Comparison of ENCODE assay signal across 1 cellular context in genomic region chr3:20853890-20854289, GRCh38.
TF ChIP-seq lines count a peak whose summit lies in the region.

No MANE protein-coding gene starts in this region.

TF ChIP-seq in HepG2, 621 proteins besides CTCF, POLR2A, EP300 and RAD21 (continued from another document and continues in another):
- TF ChIP-seq HMGXB3 (CRISPR knock-in tag; IDR thresholded peaks at IDR 0.05; ENCODE audit: borderline replicate concordance) (no peak), ZBTB10 (CRISPR knock-in tag; IDR thresholded peaks at IDR 0.05; ENCODE audit: borderline replicate concordance) (no peak), HDAC6 (IDR thresholded peaks at IDR 0.05; ENCODE audit: low read depth, low read length) (no peak), ZNF557 (CRISPR knock-in tag; IDR thresholded peaks at IDR 0.05) (no peak), ZNF501 (CRISPR knock-in tag; IDR thresholded peaks at IDR 0.05) (no peak), ZNF773 (CRISPR knock-in tag; IDR thresholded peaks at IDR 0.05; ENCODE audit: borderline replicate concordance) (no peak), MEIS1 (CRISPR knock-in tag; IDR thresholded peaks at IDR 0.05; ENCODE audit: borderline replicate concordance) (no peak), ZNF639 (CRISPR knock-in tag; conservative IDR thresholded peaks at IDR 0.05) (no peak), ZNF484 (CRISPR knock-in tag; IDR thresholded peaks at IDR 0.05; ENCODE audit: borderline replicate concordance, low read depth) (no peak), POLR2AphosphoS5 (IDR thresholded peaks at IDR 0.05; ENCODE audit: low read depth, low read length) (no peak), SPEN (CRISPR knock-in tag; IDR thresholded peaks at IDR 0.05; ENCODE audit: low read depth) (no peak), CBX2 (IDR thresholded peaks at IDR 0.05; ENCODE audit: low read depth, low read length) (no peak), CBX2 (CRISPR knock-in tag; IDR thresholded peaks at IDR 0.05; ENCODE audit: low read depth) (no peak), POGZ (CRISPR knock-in tag; IDR thresholded peaks at IDR 0.05) (no peak), ZNF121 (CRISPR knock-in tag; IDR thresholded peaks at IDR 0.05) (no peak), HNRNPK (IDR thresholded peaks at IDR 0.05; ENCODE audit: low read depth, low read length, poor library complexity, severe bottlenecking) (no peak), ZNF597 (CRISPR knock-in tag; IDR thresholded peaks at IDR 0.05) (no peak), BCLAF1 (IDR thresholded peaks at IDR 0.05) (no peak), TFE3 (CRISPR knock-in tag; IDR thresholded peaks at IDR 0.05) (no peak), PRMT3 (CRISPR knock-in tag; IDR thresholded peaks at IDR 0.05; ENCODE audit: borderline replicate concordance, low read depth) (no peak), ZNF263 (CRISPR knock-in tag; IDR thresholded peaks at IDR 0.05) (no peak), KLF12 (CRISPR knock-in tag; IDR thresholded peaks at IDR 0.05; ENCODE audit: borderline replicate concordance) (no peak), RBM39 (IDR thresholded peaks at IDR 0.05; ENCODE audit: low read depth, low read length, poor library complexity, severe bottlenecking) (no peak), PAXIP1 (CRISPR knock-in tag; conservative IDR thresholded peaks at IDR 0.05) (peak; percentile 84), ZNF816 (CRISPR knock-in tag; IDR thresholded peaks at IDR 0.05; ENCODE audit: borderline replicate concordance) (no peak), PCBP1 (IDR thresholded peaks at IDR 0.05; ENCODE audit: borderline replicate concordance, low read depth, low read length) (no peak), HOXA3 (CRISPR knock-in tag; IDR thresholded peaks at IDR 0.05) (no peak), HOXA5 (CRISPR knock-in tag; IDR thresholded peaks at IDR 0.05) (no peak), PRDM4 (CRISPR knock-in tag; IDR thresholded peaks at IDR 0.05; ENCODE audit: borderline replicate concordance) (no peak), TRIM22 (IDR thresholded peaks at IDR 0.05) (no peak), WIZ (CRISPR knock-in tag; IDR thresholded peaks at IDR 0.05) (no peak), SCMH1 (CRISPR knock-in tag; IDR thresholded peaks at IDR 0.05; ENCODE audit: borderline replicate concordance) (no peak), CEBPG (CRISPR knock-in tag; IDR thresholded peaks at IDR 0.05) (no peak)
